12 cellular contexts compared by ENCODE assay signal in genomic region chr6:161101517-161101916, GRCh38.
DNase-seq lines count a peak whose midpoint lies in the region; ATAC-seq and TF ChIP-seq lines count a peak whose summit lies in the region.
"Had no signal": no experiment of that assay in that cellular context is flagged by ENCODE, and none has a peak within 500 bp of the region (broad histone marks: within the 10 kb centered on the region; RNA-seq: fewer than 3 reads in every experiment).

No MANE protein-coding gene starts in this region.

- H3K4me1 ChIP-seq in cardiac muscle cell (ENCODE audit: low read depth), result no peaks in the 10 kb centered on the region

- intact Hi-C loops in cardiac septum (cut with DNase I), result loop anchor here (10.0 kb wide), 1 partner anchor 273 kb away; no protein-coding TSS in a partner anchor

- no peaks in the 10 kb centered on the region for H3K27me3 ChIP-seq in cardiac muscle cell
- H3K27me3 ChIP-seq: ovary had no signal

- ATAC-seq in SK-N-SH treated with all-trans-retinoic acid at 6 μM for 48 hours (peak; percentile 65; the same call in 2 of the 3 replicates), HG03378 (IDR thresholded peaks at IDR 0.05; ENCODE audit: unreplicated experiment) (no peak)
- ATAC-seq: activated T-cell treated with anti-CD3 and anti-CD28 coated beads, Interleukin-2, amount 50 U/mL, for 4 hours had no signal

- TF ChIP-seq CTCF in cardiac muscle cell (IDR thresholded peaks at IDR 0.05; ENCODE audit: low read depth, low read length) (peak; percentile 20), foreskin fibroblast (IDR thresholded peaks at IDR 0.05; ENCODE audit: low read depth, low read length) (peak; percentile 9)

- no peak overlapping the region for H3K27ac ChIP-seq in cardiac muscle cell
- H3K27ac ChIP-seq: ovary had no signal

- no peaks in the 10 kb centered on the region for H3K9me3 ChIP-seq in cardiac muscle cell (ENCODE audit: low read depth)
- H3K9me3 ChIP-seq: ovary had no signal

- DNase-seq in cardiac muscle cell (ENCODE audit: low read depth in 1 of 2, low spot score in 1 of 2), result peak in 1 of 2 donors; percentile 43
- no peak for DNase-seq in cardiac septum (ENCODE audit: low spot score)
- peak in 1 of 2 donors; percentile 8 for DNase-seq in foreskin fibroblast
- no peak for DNase-seq in DMS153 (lab: John Stamatoyannopoulos, UW)
- DNase-seq in DMS114 treated with DMSO at 0.1 percent for 48 hours (lab: John Stamatoyannopoulos, UW; ENCODE audit: unreplicated experiment), result no peak
- no peak for DNase-seq in activated naive CD4-positive, alpha-beta T cell (lab: John Stamatoyannopoulos, UW)
- DNase-seq: activated T-cell treated with anti-CD3 and anti-CD28 coated beads, Interleukin-2, amount 50 U/mL, for 4 hours; HCEC 1CT; NCI-H1436; ovary had no signal

- peaks cover 35% of the 10 kb centered on the region for H3K36me3 ChIP-seq in cardiac muscle cell
- H3K36me3 ChIP-seq: ovary had no signal

- H3K4me3 ChIP-seq in cardiac muscle cell (no peak overlapping the region), foreskin fibroblast (ENCODE audit: low read depth in 1 of 2, low read length in 2 of 2) (no peak overlapping the region)
- H3K4me3 ChIP-seq: ovary had no signal

TF ChIP-seq in SK-N-SH treated with all-trans-retinoic acid at 6 μM for 48 hours, 23 proteins besides CTCF, POLR2A, EP300 and RAD21:
- no peak for TF ChIP-seq SNAI2 (CRISPR knock-in tag; IDR thresholded peaks at IDR 0.05)
- TF ChIP-seq ESRRG (CRISPR knock-in tag; IDR thresholded peaks at IDR 0.05), result no peak
